In the genomic region with DNA sequence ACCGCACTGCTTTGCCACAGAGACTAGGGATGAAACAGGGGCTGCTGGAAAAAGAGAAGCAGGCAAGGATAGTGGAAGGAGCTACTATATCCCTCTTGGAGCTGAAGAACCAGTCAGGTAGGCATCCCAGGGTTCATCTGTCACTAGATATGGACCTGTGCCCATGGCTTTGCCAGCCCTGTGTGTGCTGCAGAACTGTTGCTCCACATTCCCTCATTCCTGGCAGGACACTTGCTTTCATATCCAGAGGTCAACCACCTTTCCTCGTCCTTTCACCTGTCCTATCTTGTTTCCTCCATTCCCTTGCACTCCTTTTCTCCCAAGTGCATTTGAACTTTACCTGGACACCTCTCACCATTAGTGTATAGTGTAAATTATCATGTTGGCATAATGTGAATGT, we compare ENCODE assay signal across 14 cellular contexts. TPM values are rescaled to one million over a fixed set of nuclear protein-coding genes. Genes with fewer than 3 reads are reported as not detected.
DNase-seq lines count a peak whose midpoint lies in the region; ATAC-seq, FAIRE-seq and TF ChIP-seq lines count a peak whose summit lies in the region.
"Had no signal": no experiment of that assay in that cellular context is flagged by ENCODE, and none has a peak within 500 bp of the region (broad histone marks: within the 10 kb centered on the region; RNA-seq: fewer than 3 reads in every experiment).

No MANE protein-coding gene starts in this region.

- H3K27me3 Mint-ChIP-seq in activated naive CD4-positive, alpha-beta T cell treated with anti-CD3 and anti-CD28 coated beads for 36 hours (ENCODE audit: low read depth), result no peaks in the 10 kb centered on the region
- no peaks in the 10 kb centered on the region for H3K27me3 Mint-ChIP-seq in activated T-helper 1 cell treated with anti-CD3 and anti-CD28 coated beads, Interleukin-12 subunit alpha, Interleukin-12 subunit beta, Interleukin-2, Interleukin-4 antibody, amounts not matched to agents 30 ng/mL and 10 ng/mL and 1 ng/mL, durations not matched to agents 14 hours and 24 hours and 36 hours (ENCODE audit: insufficient read depth)
- no peaks in the 10 kb centered on the region for H3K27me3 Mint-ChIP-seq in stimulated activated naive CD8-positive, alpha-beta T cell treated with anti-CD3 and anti-CD28 coated beads, Interleukin-15, amount 100 ng/mL, for 72 hours

- peaks cover 74% of the 10 kb centered on the region for H3K4me1 Mint-ChIP-seq in activated naive CD4-positive, alpha-beta T cell treated with anti-CD3 and anti-CD28 coated beads for 36 hours (ENCODE audit: low read depth)
- H3K4me1 Mint-ChIP-seq in activated T-helper 1 cell treated with anti-CD3 and anti-CD28 coated beads, Interleukin-12 subunit alpha, Interleukin-12 subunit beta, Interleukin-2, Interleukin-4 antibody, amounts not matched to agents 30 ng/mL and 10 ng/mL and 1 ng/mL, durations not matched to agents 14 hours and 24 hours and 36 hours (ENCODE audit: low read depth), result peaks cover 78% of the 10 kb centered on the region
- peaks cover 68% of the 10 kb centered on the region for H3K4me1 Mint-ChIP-seq in stimulated activated naive CD8-positive, alpha-beta T cell treated with anti-CD3 and anti-CD28 coated beads, Interleukin-15, amount 100 ng/mL, for 72 hours

- H3K4me1 ChIP-seq in right lobe of liver, result peaks cover 0 to 51% (median 17%) of the 10 kb centered on the region in 4 donors

- no peak for FAIRE-seq in GM19239 (lab: Jason Lieb, UNC)
- FAIRE-seq: keratinocyte, TTC549 had no signal

- peaks cover 4% of the 10 kb centered on the region for H3K36me3 Mint-ChIP-seq in activated naive CD4-positive, alpha-beta T cell treated with anti-CD3 and anti-CD28 coated beads for 36 hours (ENCODE audit: low read depth)
- H3K36me3 Mint-ChIP-seq in activated T-helper 1 cell treated with anti-CD3 and anti-CD28 coated beads, Interleukin-12 subunit alpha, Interleukin-12 subunit beta, Interleukin-2, Interleukin-4 antibody, amounts not matched to agents 30 ng/mL and 10 ng/mL and 1 ng/mL, durations not matched to agents 14 hours and 24 hours and 36 hours (ENCODE audit: low read depth), result peaks cover 24% of the 10 kb centered on the region

- peaks cover 0 to 3% (median 0%) of the 10 kb centered on the region in 4 donors for H3K36me3 ChIP-seq in right lobe of liver
- H3K36me3 ChIP-seq: MG63 had no signal

- CTCF ChIA-PET in activated naive CD4-positive, alpha-beta T cell treated with anti-CD3 and anti-CD28 coated beads for 36 hours (lab: Charles Lee), result interaction anchor here (0.6 to 0.7 kb wide), 4 partner anchors 9 to 71 kb away, joined by 3 to 4 read pairs (median 3); no protein-coding TSS in a partner anchor

- H3K27ac ChIP-seq in right lobe of liver, result peak overlapping the region in 2 of 3 donors; percentile 34 to 57
- H3K27ac ChIP-seq: tibial artery had no signal

- intact Hi-C loops in activated naive CD4-positive, alpha-beta T cell treated with anti-CD3 and anti-CD28 coated beads for 36 hours (cut with micrococcal nuclease), result loop anchor here (1.0 kb wide), 1 partner anchor 8 kb away; no protein-coding TSS in a partner anchor
- intact Hi-C loops in activated T-helper 1 cell treated with anti-CD3 and anti-CD28 coated beads, Interleukin-12 subunit alpha, Interleukin-12 subunit beta, Interleukin-2, Interleukin-4 antibody, amounts not matched to agents 30 ng/mL and 10 ng/mL and 1 ng/mL, durations not matched to agents 14 hours and 24 hours and 36 hours (cut with micrococcal nuclease), result no loop called here
- intact Hi-C loops in right lobe of liver (cut with DNase I), result no loop called here

- WGBS in right lobe of liver (ENCODE audit: insufficient coverage, low coverage, low lambda C conversion rate, missing lambda C conversion rate), result 12% methylated on average over 2 of the region's 2 CpGs

- TF ChIP-seq CTCF in right lobe of liver (IDR thresholded peaks at IDR 0.05), result no peak

- no peaks in the 10 kb centered on the region for H3K9me3 Mint-ChIP-seq in activated naive CD4-positive, alpha-beta T cell treated with anti-CD3 and anti-CD28 coated beads for 36 hours
- no peaks in the 10 kb centered on the region for H3K9me3 Mint-ChIP-seq in activated T-helper 1 cell treated with anti-CD3 and anti-CD28 coated beads, Interleukin-12 subunit alpha, Interleukin-12 subunit beta, Interleukin-2, Interleukin-4 antibody, amounts not matched to agents 30 ng/mL and 10 ng/mL and 1 ng/mL, durations not matched to agents 14 hours and 24 hours and 36 hours
- no peaks in the 10 kb centered on the region for H3K9me3 Mint-ChIP-seq in stimulated activated naive CD8-positive, alpha-beta T cell treated with anti-CD3 and anti-CD28 coated beads, Interleukin-15, amount 100 ng/mL, for 72 hours

- no peak for DNase-seq in activated naive CD4-positive, alpha-beta T cell treated with anti-CD3 and anti-CD28 coated beads for 36 hours
- DNase-seq in activated naive CD4-positive, alpha-beta T cell (lab: John Stamatoyannopoulos, UW), result no peak
- DNase-seq in activated T-helper 1 cell treated with anti-CD3 and anti-CD28 coated beads, Interleukin-12 subunit alpha, Interleukin-12 subunit beta, Interleukin-2, Interleukin-4 antibody, amounts not matched to agents 30 ng/mL and 10 ng/mL and 1 ng/mL, durations not matched to agents 14 hours and 24 hours and 36 hours (ENCODE audit: low spot score), result no peak
- peak; percentile 63 to 90 (median 81) for DNase-seq in right lobe of liver
- DNase-seq in stimulated activated naive CD8-positive, alpha-beta T cell treated with anti-CD3 and anti-CD28 coated beads, Interleukin-15, amount 100 ng/mL, for 72 hours, result no peak
- no peak for DNase-seq in kidney tubule cell (ENCODE audit: low spot score)
- no peak for DNase-seq in GM19239 (ENCODE audit: insufficient read length, low spot score)
- DNase-seq: MG63, NCI-H774, tibial artery had no signal

- no peak for TF ChIP-seq POLR2A in right lobe of liver (IDR thresholded peaks at IDR 0.05)

- H3K27ac Mint-ChIP-seq in activated naive CD4-positive, alpha-beta T cell treated with anti-CD3 and anti-CD28 coated beads for 36 hours, result peak overlapping the region; percentile 90
- peak overlapping the region; percentile 75 for H3K27ac Mint-ChIP-seq in activated T-helper 1 cell treated with anti-CD3 and anti-CD28 coated beads, Interleukin-12 subunit alpha, Interleukin-12 subunit beta, Interleukin-2, Interleukin-4 antibody, amounts not matched to agents 30 ng/mL and 10 ng/mL and 1 ng/mL, durations not matched to agents 14 hours and 24 hours and 36 hours
- H3K27ac Mint-ChIP-seq in stimulated activated naive CD8-positive, alpha-beta T cell treated with anti-CD3 and anti-CD28 coated beads, Interleukin-15, amount 100 ng/mL, for 72 hours, result peak overlapping the region; percentile 0 to 97

- no peak overlapping the region for H3K4me3 ChIP-seq in right lobe of liver
- H3K4me3 ChIP-seq: MG63, skin epidermis, tibial artery had no signal

- ATAC-seq in right lobe of liver, result peak; percentile 97 to 99 (median 98)
- no peak for ATAC-seq in stimulated activated naive CD8-positive, alpha-beta T cell treated with anti-CD3 and anti-CD28 coated beads, Interleukin-15, amount 100 ng/mL, for 72 hours
- ATAC-seq in HG03460 (IDR thresholded peaks at IDR 0.05; ENCODE audit: unreplicated experiment), result no peak

- H3K9me3 ChIP-seq in right lobe of liver, result no peaks in the 10 kb centered on the region
- H3K9me3 ChIP-seq: MG63, tibial artery had no signal

- H3K4me3 Mint-ChIP-seq in activated naive CD4-positive, alpha-beta T cell treated with anti-CD3 and anti-CD28 coated beads for 36 hours, result peak overlapping the region; percentile 61
- peak overlapping the region; percentile 73 for H3K4me3 Mint-ChIP-seq in activated T-helper 1 cell treated with anti-CD3 and anti-CD28 coated beads, Interleukin-12 subunit alpha, Interleukin-12 subunit beta, Interleukin-2, Interleukin-4 antibody, amounts not matched to agents 30 ng/mL and 10 ng/mL and 1 ng/mL, durations not matched to agents 14 hours and 24 hours and 36 hours
- peak overlapping the region; percentile 40 to 78 for H3K4me3 Mint-ChIP-seq in stimulated activated naive CD8-positive, alpha-beta T cell treated with anti-CD3 and anti-CD28 coated beads, Interleukin-15, amount 100 ng/mL, for 72 hours

- H3K27me3 ChIP-seq in right lobe of liver, result no peaks in the 10 kb centered on the region
- H3K27me3 ChIP-seq: MG63, tibial artery had no signal

RNA-seq across cellular contexts. Expression of a gene that starts 12.0 kb away (rescaled TPM):
- total RNA-seq in activated naive CD4-positive, alpha-beta T cell treated with anti-CD3 and anti-CD28 coated beads for 36 hours, result 10 to 100 TPM; 21.1 TPM
- total RNA-seq in activated T-helper 1 cell treated with anti-CD3 and anti-CD28 coated beads, Interleukin-12 subunit alpha, Interleukin-12 subunit beta, Interleukin-2, Interleukin-4 antibody, amounts not matched to agents 30 ng/mL and 10 ng/mL and 1 ng/mL, durations not matched to agents 14 hours and 24 hours and 36 hours, result 37.7 and 38.1 TPM in 2 replicates
- 10 to 100 TPM; 14.0 to 26.2 (median 15.3) TPM for total RNA-seq in right lobe of liver

Comparison
In these comparisons a context has a peak if more than half of its experiments do, and no peak if none do; other contexts are left out.
1. DNase-seq: peak in right lobe of liver (3 of 3); none in activated naive CD4-positive, alpha-beta T cell treated with anti-CD3 and anti-CD28 coated beads for 36 hours (single experiment), activated naive CD4-positive, alpha-beta T cell (0 of 4), activated T-helper 1 cell treated with anti-CD3 and anti-CD28 coated beads, Interleukin-12 subunit alpha, Interleukin-12 subunit beta, Interleukin-2, Interleukin-4 antibody, amounts not matched to agents 30 ng/mL and 10 ng/mL and 1 ng/mL, durations not matched to agents 14 hours and 24 hours and 36 hours (single experiment), stimulated activated naive CD8-positive, alpha-beta T cell treated with anti-CD3 and anti-CD28 coated beads, Interleukin-15, amount 100 ng/mL, for 72 hours (0 of 2), kidney tubule cell (single experiment) and GM19239 (single experiment).
2. ATAC-seq: peak in right lobe of liver (4 of 4); none in stimulated activated naive CD8-positive, alpha-beta T cell treated with anti-CD3 and anti-CD28 coated beads, Interleukin-15, amount 100 ng/mL, for 72 hours (single experiment) and HG03460 (single experiment).
3. Peak in every context shown above with its lines, with median percentiles within 50 percentile points of each other: H3K27ac Mint-ChIP-seq and H3K4me3 Mint-ChIP-seq.